8 cellular contexts compared by ENCODE assay signal in the genomic region with DNA sequence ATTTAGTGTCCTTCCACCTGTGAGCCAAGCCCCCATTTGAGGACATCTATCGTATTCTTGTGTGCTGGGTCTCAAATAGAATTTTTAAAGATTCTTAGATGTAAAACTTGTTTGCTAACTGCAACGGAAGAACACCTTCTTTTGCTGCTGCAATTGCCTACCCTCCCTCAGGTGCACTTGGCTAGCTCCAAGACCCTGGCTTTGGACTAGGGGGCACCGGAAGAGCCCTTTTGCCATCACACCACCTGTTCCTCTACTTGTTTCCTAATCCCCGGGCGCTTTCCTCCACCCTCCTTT. TPM values are rescaled to one million over a fixed set of nuclear protein-coding genes. Genes with fewer than 3 reads are reported as not detected.
DNase-seq lines count a peak whose midpoint lies in the region; ATAC-seq, FAIRE-seq and TF ChIP-seq lines count a peak whose summit lies in the region.

No MANE protein-coding gene starts in this region.

- H3K4me3 ChIP-seq in kidney (ENCODE audit: low read length in 2 of 2): peak overlapping the region in 1 of 2 donors; percentile 90

- peaks cover 10 to 25% of the 10 kb centered on the region in 2 donors for H3K4me1 ChIP-seq in kidney (ENCODE audit: control insufficient read depth in 1 of 2, insufficient read depth in 1 of 2, low read depth in 1 of 2, low read length in 2 of 2)

- H3K27ac Mint-ChIP-seq in MCF 10A (ENCODE audit: low read depth, unreplicated experiment) (no peak overlapping the region), naive B cell (peak overlapping the region in 5 of 6 donors; percentile 5 to 99 (median 83))

- no TSS peak for BruUV-seq in MCF 10A (replicated peaks; lab: Mats Ljungman, UMichigan)

- intact Hi-C loops in MCF 10A (cut with micrococcal nuclease): loop anchor here (5.0 kb wide), 1 partner anchor 39 kb away; a partner anchor contains a TSS
- intact Hi-C loops in kidney (cut with DNase I): no loop called here

- POLR2A ChIA-PET in MCF 10A (lab: Yijun Ruan, JAX): interaction anchor here (0.6 to 5.1 kb wide), 14 partner anchors 8 to 763 kb away, joined by 3 to 41 read pairs (median 5); a partner anchor contains a TSS

- TF ChIP-seq CTCF in C4-2B (conservative IDR thresholded peaks at IDR 0.05): no peak
- TF ChIP-seq CTCF in MCF 10A (IDR thresholded peaks at IDR 0.05; ENCODE audit: unreplicated experiment): no peak
- TF ChIP-seq CTCF in kidney (IDR thresholded peaks at IDR 0.05; ENCODE audit: borderline replicate concordance, extremely low read depth, insufficient read depth): no peak

- H3K36me3 Mint-ChIP-seq in MCF 10A (ENCODE audit: insufficient read depth, unreplicated experiment) (peaks cover 58% of the 10 kb centered on the region), naive B cell (peaks cover 4 to 9% of the 10 kb centered on the region in 2 donors)

- H3K4me3 Mint-ChIP-seq in MCF 10A (ENCODE audit: unreplicated experiment) (peak overlapping the region; percentile 85), naive B cell (peak overlapping the region; percentile 85 to 99 (median 98))

- no peak for ATAC-seq in naive B cell (ENCODE audit: low read depth in 2 of 2)
- ATAC-seq in HG02840 (IDR thresholded peaks at IDR 0.05; ENCODE audit: low FRiP score, unreplicated experiment): no peak
- ATAC-seq in GM21360 (IDR thresholded peaks at IDR 0.05; ENCODE audit: unreplicated experiment): no peak

- no peaks in the 10 kb centered on the region for H3K9me3 ChIP-seq in KOPT-K1 (ENCODE audit: insufficient read depth, low read length, poor library complexity, severe bottlenecking)
- H3K9me3 ChIP-seq in kidney (ENCODE audit: control insufficient read depth in 1 of 2, low read length in 2 of 2): no peaks in the 10 kb centered on the region

- no peaks in the 10 kb centered on the region for H3K9me3 Mint-ChIP-seq in MCF 10A (ENCODE audit: unreplicated experiment)
- H3K9me3 Mint-ChIP-seq in naive B cell: no peaks in the 10 kb centered on the region

- H3K27me3 Mint-ChIP-seq in MCF 10A (ENCODE audit: insufficient read depth, unreplicated experiment): no peaks in the 10 kb centered on the region
- no peaks in the 10 kb centered on the region for H3K27me3 Mint-ChIP-seq in naive B cell

- H3K27ac ChIP-seq in C4-2B (peak overlapping the region; percentile 100), KOPT-K1 (ENCODE audit: low read depth, low read length, poor library complexity, severe bottlenecking) (peak overlapping the region; percentile 100), kidney (ENCODE audit: low read depth in 2 of 2, low read length in 2 of 2) (no peak overlapping the region)

- H3K36me3 ChIP-seq in KOPT-K1 (ENCODE audit: insufficient read depth, low read length) (peaks cover 63% of the 10 kb centered on the region), kidney (ENCODE audit: control insufficient read depth in 1 of 2, insufficient read depth in 2 of 2, low read length in 2 of 2) (peaks cover 8 to 41% of the 10 kb centered on the region in 2 donors)

- H3K4me1 Mint-ChIP-seq in MCF 10A (ENCODE audit: insufficient read depth, unreplicated experiment): peaks cover 38% of the 10 kb centered on the region
- peaks cover 25 to 40% (median 32%) of the 10 kb centered on the region in 3 donors for H3K4me1 Mint-ChIP-seq in naive B cell

- CTCF ChIA-PET in MCF 10A (lab: Yijun Ruan, JAX): interaction anchor here (0.6 to 2.5 kb wide), 3 partner anchors 10 to 150 kb away, joined by 3 to 9 read pairs (median 3); no protein-coding TSS in a partner anchor

- DNase-seq in MCF 10A (ENCODE audit: unreplicated experiment): no peak
- DNase-seq in naive B cell: no peak
- DNase-seq in kidney: no peak
- DNase-seq in A172 (ENCODE audit: low spot score): no peak

- FAIRE-seq in kidney (lab: Jason Lieb, UNC): no peak

- no peak overlapping the region for H3K9ac ChIP-seq in kidney (ENCODE audit: low read length in 2 of 2)

RNA-seq across cellular contexts. Expression of a gene that starts 1.1 kb away (rescaled TPM):
- 302 and 364 TPM in 2 replicates for total RNA-seq in MCF 10A (2022)
- polyA plus RNA-seq in naive B cell (ENCODE audit: low read depth in 6 of 6): 1,000 to 10,000 TPM in 3 of 6 donors, 100 to 1,000 TPM in 3; 939 to 1,353 (median 1,048) TPM
- total RNA-seq in kidney: 362 TPM
- 413 TPM for polyA plus RNA-seq in kidney (ENCODE audit: insufficient read depth, low read depth, low replicate concordance)
- 470 and 477 TPM in 2 replicates for total RNA-seq in A172 (2014; rRNA removed; shearing (Covaris generic))

RNA-seq across cellular contexts. Expression of a gene that starts 39.0 kb away (rescaled TPM):
- total RNA-seq in MCF 10A (2022) (48.2 and 56.2 TPM in 2 replicates), kidney (53.4 TPM)
- polyA plus RNA-seq in naive B cell (ENCODE audit: low read depth in 6 of 6) (10 to 100 TPM; 15.9 to 27.9 (median 21.9) TPM), kidney (ENCODE audit: insufficient read depth, low read depth, low replicate concordance) (41.8 TPM)
- total RNA-seq in A172 (2014; rRNA removed; shearing (Covaris generic)): 36.1 and 61.3 TPM in 2 replicates

RNA-seq across cellular contexts. Expression of a gene that starts 58.4 kb away (rescaled TPM):
- total RNA-seq in MCF 10A (2022) (43.9 and 50.9 TPM in 2 replicates), kidney (58.1 TPM)
- polyA plus RNA-seq in naive B cell (ENCODE audit: low read depth in 6 of 6) (100 to 1,000 TPM; 111 to 146 (median 126) TPM), kidney (ENCODE audit: insufficient read depth, low read depth, low replicate concordance) (39.5 TPM)
- total RNA-seq in A172 (2014; rRNA removed; shearing (Covaris generic)): 14.6 and 22.2 TPM in 2 replicates

Comparison
In these comparisons a context has a peak if more than half of its experiments do, and no peak if none do; other contexts are left out.
1. H3K27ac ChIP-seq: peak in C4-2B (single experiment) and KOPT-K1 (single experiment); none in kidney (0 of 2).